ENCODE assay signal across 1 cellular context in the genomic region with DNA sequence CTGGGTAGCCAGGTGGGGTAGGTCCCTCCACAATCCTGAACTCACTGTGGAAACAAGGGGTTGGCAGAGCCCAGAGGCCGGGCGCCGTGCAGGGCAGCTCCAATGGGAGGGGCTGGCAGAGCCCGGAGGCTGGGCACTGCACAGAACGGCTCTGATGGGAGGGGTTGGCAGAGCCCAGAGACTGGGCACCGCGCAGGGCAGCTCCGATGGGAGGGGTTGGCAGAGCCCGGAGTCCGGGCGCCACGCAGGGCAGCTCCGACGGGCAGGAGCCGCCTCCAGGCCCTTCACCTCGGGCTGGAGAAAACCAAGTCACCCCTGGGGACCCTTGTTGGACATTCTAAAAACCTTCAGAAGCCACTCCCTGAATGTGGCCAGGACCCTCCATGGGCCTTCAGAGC.
TF ChIP-seq lines count a peak whose summit lies in the region.

No MANE protein-coding gene starts in this region.

TF ChIP-seq in SK-N-SH, 30 proteins besides CTCF, POLR2A, EP300 and RAD21 (continued from another document):
- TF ChIP-seq, protein P1, sequence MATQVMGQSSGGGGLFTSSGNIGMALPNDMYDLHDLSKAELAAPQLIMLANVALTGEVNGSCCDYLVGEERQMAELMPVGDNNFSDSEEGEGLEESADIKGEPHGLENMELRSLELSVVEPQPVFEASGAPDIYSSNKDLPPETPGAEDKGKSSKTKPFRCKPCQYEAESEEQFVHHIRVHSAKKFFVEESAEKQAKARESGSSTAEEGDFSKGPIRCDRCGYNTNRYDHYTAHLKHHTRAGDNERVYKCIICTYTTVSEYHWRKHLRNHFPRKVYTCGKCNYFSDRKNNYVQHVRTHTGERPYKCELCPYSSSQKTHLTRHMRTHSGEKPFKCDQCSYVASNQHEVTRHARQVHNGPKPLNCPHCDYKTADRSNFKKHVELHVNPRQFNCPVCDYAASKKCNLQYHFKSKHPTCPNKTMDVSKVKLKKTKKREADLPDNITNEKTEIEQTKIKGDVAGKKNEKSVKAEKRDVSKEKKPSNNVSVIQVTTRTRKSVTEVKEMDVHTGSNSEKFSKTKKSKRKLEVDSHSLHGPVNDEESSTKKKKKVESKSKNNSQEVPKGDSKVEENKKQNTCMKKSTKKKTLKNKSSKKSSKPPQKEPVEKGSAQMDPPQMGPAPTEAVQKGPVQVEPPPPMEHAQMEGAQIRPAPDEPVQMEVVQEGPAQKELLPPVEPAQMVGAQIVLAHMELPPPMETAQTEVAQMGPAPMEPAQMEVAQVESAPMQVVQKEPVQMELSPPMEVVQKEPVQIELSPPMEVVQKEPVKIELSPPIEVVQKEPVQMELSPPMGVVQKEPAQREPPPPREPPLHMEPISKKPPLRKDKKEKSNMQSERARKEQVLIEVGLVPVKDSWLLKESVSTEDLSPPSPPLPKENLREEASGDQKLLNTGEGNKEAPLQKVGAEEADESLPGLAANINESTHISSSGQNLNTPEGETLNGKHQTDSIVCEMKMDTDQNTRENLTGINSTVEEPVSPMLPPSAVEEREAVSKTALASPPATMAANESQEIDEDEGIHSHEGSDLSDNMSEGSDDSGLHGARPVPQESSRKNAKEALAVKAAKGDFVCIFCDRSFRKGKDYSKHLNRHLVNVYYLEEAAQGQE (IDR thresholded peaks at IDR 0.05; ENCODE audit: low read depth, low read length) = no peak
- TF ChIP-seq, protein P2, sequence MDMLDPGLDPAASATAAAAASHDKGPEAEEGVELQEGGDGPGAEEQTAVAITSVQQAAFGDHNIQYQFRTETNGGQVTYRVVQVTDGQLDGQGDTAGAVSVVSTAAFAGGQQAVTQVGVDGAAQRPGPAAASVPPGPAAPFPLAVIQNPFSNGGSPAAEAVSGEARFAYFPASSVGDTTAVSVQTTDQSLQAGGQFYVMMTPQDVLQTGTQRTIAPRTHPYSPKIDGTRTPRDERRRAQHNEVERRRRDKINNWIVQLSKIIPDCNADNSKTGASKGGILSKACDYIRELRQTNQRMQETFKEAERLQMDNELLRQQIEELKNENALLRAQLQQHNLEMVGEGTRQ (IDR thresholded peaks at IDR 0.05; ENCODE audit: borderline replicate concordance, low read depth, low read length) = no peak
- TF ChIP-seq, protein P3, sequence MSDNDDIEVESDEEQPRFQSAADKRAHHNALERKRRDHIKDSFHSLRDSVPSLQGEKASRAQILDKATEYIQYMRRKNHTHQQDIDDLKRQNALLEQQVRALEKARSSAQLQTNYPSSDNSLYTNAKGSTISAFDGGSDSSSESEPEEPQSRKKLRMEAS (IDR thresholded peaks at IDR 0.05; ENCODE audit: low read depth) = no peak
- TF ChIP-seq YY1 (IDR thresholded peaks at IDR 0.05; ENCODE audit: low read depth) = no peak
- TF ChIP-seq NFIC (IDR thresholded peaks at IDR 0.05; ENCODE audit: borderline replicate concordance) = no peak
- no peak for TF ChIP-seq GATA2 (CRISPR knock-in tag; IDR thresholded peaks at IDR 0.05)
- TF ChIP-seq, protein P4, sequence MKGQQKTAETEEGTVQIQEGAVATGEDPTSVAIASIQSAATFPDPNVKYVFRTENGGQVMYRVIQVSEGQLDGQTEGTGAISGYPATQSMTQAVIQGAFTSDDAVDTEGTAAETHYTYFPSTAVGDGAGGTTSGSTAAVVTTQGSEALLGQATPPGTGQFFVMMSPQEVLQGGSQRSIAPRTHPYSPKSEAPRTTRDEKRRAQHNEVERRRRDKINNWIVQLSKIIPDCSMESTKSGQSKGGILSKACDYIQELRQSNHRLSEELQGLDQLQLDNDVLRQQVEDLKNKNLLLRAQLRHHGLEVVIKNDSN (IDR thresholded peaks at IDR 0.05; ENCODE audit: borderline replicate concordance, low read depth) = no peak
- TF ChIP-seq CHD2 (IDR thresholded peaks at IDR 0.05; ENCODE audit: low read length, partially characterized antibody) = no peak
